Comparison of ENCODE assay signal across 19 cellular contexts in genomic region chr5:98913911-98914310, GRCh38. TPM values are rescaled to one million over a fixed set of nuclear protein-coding genes. Genes with fewer than 3 reads are reported as not detected.
A peak's percentile ranks its signal among the peaks of the same experiment; 100 is the strongest.
DNase-seq lines count a peak whose midpoint lies in the region; ATAC-seq and TF ChIP-seq lines count a peak whose summit lies in the region.
"Had no signal": no experiment of that assay in that cellular context is flagged by ENCODE, and none has a peak within 500 bp of the region (broad histone marks: within the 10 kb centered on the region; RNA-seq: fewer than 3 reads in every experiment).

No MANE protein-coding gene starts in this region.

- no peak for DNase-seq in CD14-positive monocyte (ENCODE audit: low spot score)
- DNase-seq in CD4-positive, alpha-beta T cell: no peak
- DNase-seq in T-cell: peak in 1 of 34 experiments; percentile 12
- no peak for DNase-seq in naive thymus-derived CD8-positive, alpha-beta T cell
- no peak for DNase-seq in stimulated activated CD8-positive, alpha-beta memory T cell treated with anti-CD3 and anti-CD28 coated beads, Interleukin-4, amount 100 ng/mL, for 48 hours
- DNase-seq in activated T-helper 1 cell treated with anti-CD3 and anti-CD28 coated beads, Interleukin-12 subunit alpha, Interleukin-12 subunit beta, Interleukin-2, Interleukin-4 antibody, amounts not matched to agents 30 ng/mL and 10 ng/mL and 1 ng/mL, durations not matched to agents 14 hours and 24 hours and 36 hours (ENCODE audit: low spot score): no peak
- DNase-seq in chondrocyte (ENCODE audit: low spot score): no peak
- DNase-seq in DMS153 (lab: John Stamatoyannopoulos, UW): no peak
- DNase-seq: activated CD4-positive, alpha-beta T cell treated with anti-CD3 and anti-CD28 coated beads, Interleukin-2, amount 10 ng/mL, durations not matched to agents 24 days and 14 days; anterior cingulate cortex; DMS79; GOT3; NCI-H146; Peyer's patch; sigmoid colon; upper lobe of left lung had no signal

- POLR2A ChIA-PET in CD4-positive, alpha-beta T cell (lab: Charles Lee): interaction anchor here (2.4 to 3.0 kb wide), 2 partner anchors 11 to 16 kb away, joined by 20 to 23 read pairs; no protein-coding TSS in a partner anchor
- POLR2A ChIA-PET in T-cell (lab: Charles Lee): interaction anchor here (0.6 to 3.0 kb wide), 8 partner anchors 8 to 124 kb away, joined by 3 to 27 read pairs (median 5); partner anchors contain the start of gene CHD1 (in 1 of the 2)
- POLR2A ChIA-PET in naive thymus-derived CD8-positive, alpha-beta T cell (lab: Charles Lee): interaction anchor here (0.6 to 2.6 kb wide), 2 partner anchors 10 to 15 kb away, joined by 3 to 15 read pairs; partner anchors contain the start of gene CHD1

- TF ChIP-seq CTCF in CD14-positive monocyte (IDR thresholded peaks at IDR 0.05) (no peak), chondrocyte (IDR thresholded peaks at IDR 0.05) (no peak)
- TF ChIP-seq CTCF in CD4-positive, alpha-beta T cell (IDR thresholded peaks at IDR 0.05): no peak

- no peaks in the 10 kb centered on the region for H3K9me3 Mint-ChIP-seq in CD14-positive monocyte
- no peaks in the 10 kb centered on the region for H3K9me3 Mint-ChIP-seq in CD4-positive, alpha-beta T cell
- no peaks in the 10 kb centered on the region for H3K9me3 Mint-ChIP-seq in T-cell
- H3K9me3 Mint-ChIP-seq in naive thymus-derived CD8-positive, alpha-beta T cell: no peaks in the 10 kb centered on the region
- H3K9me3 Mint-ChIP-seq in activated T-helper 1 cell treated with anti-CD3 and anti-CD28 coated beads, Interleukin-12 subunit alpha, Interleukin-12 subunit beta, Interleukin-2, Interleukin-4 antibody, amounts not matched to agents 30 ng/mL and 10 ng/mL and 1 ng/mL, durations not matched to agents 14 hours and 24 hours and 36 hours: no peaks in the 10 kb centered on the region
- no peaks in the 10 kb centered on the region for H3K9me3 Mint-ChIP-seq in chondrocyte (ENCODE audit: low read depth)
- H3K9me3 Mint-ChIP-seq: activated CD4-positive, alpha-beta T cell treated with anti-CD3 and anti-CD28 coated beads, Interleukin-2, amount 10 ng/mL, durations not matched to agents 24 days and 14 days; neural crest cell; T-helper 1 cell treated with Interleukin-12 subunit alpha and Interleukin-12 subunit beta and Interleukin-4 antibody, amounts not matched to agents 30 μg/mL and 1 μg/mL, for 36 hours had no signal

- ATAC-seq in CD4-positive, alpha-beta T cell (ENCODE audit: poor library complexity): peak; percentile 57
- ATAC-seq in T-cell (replicated peaks in 1 of 4): peak in 2 of 4 experiments; percentile 34 to 42
- ATAC-seq in naive thymus-derived CD8-positive, alpha-beta T cell: peak; percentile 42 to 64

- peak overlapping the region in 6 of 7 donors; percentile 5 to 80 (median 51) for H3K27ac Mint-ChIP-seq in CD14-positive monocyte
- H3K27ac Mint-ChIP-seq in CD4-positive, alpha-beta T cell: peak overlapping the region; percentile 19
- peak overlapping the region; percentile 29 to 45 for H3K27ac Mint-ChIP-seq in T-cell
- peak overlapping the region in 6 of 10 donors; percentile 7 to 80 (median 50) for H3K27ac Mint-ChIP-seq in naive thymus-derived CD8-positive, alpha-beta T cell
- H3K27ac Mint-ChIP-seq in activated T-helper 1 cell treated with anti-CD3 and anti-CD28 coated beads, Interleukin-12 subunit alpha, Interleukin-12 subunit beta, Interleukin-2, Interleukin-4 antibody, amounts not matched to agents 30 ng/mL and 10 ng/mL and 1 ng/mL, durations not matched to agents 14 hours and 24 hours and 36 hours: no peak overlapping the region
- H3K27ac Mint-ChIP-seq in chondrocyte (ENCODE audit: unreplicated experiment): no peak overlapping the region
- H3K27ac Mint-ChIP-seq: activated CD4-positive, alpha-beta T cell treated with anti-CD3 and anti-CD28 coated beads, Interleukin-2, amount 10 ng/mL, durations not matched to agents 24 days and 14 days; T-helper 1 cell treated with Interleukin-12 subunit alpha and Interleukin-12 subunit beta and Interleukin-4 antibody, amounts not matched to agents 30 μg/mL and 1 μg/mL, for 36 hours had no signal

- H3K9me3 ChIP-seq in CD4-positive, alpha-beta T cell (ENCODE audit: control insufficient read depth, low read length): no peaks in the 10 kb centered on the region
- H3K9me3 ChIP-seq: Peyer's patch, sigmoid colon, upper lobe of left lung had no signal

- H3K27me3 Mint-ChIP-seq in CD14-positive monocyte (ENCODE audit: low read depth in 3 of 3): no peaks in the 10 kb centered on the region
- no peaks in the 10 kb centered on the region for H3K27me3 Mint-ChIP-seq in CD4-positive, alpha-beta T cell
- no peaks in the 10 kb centered on the region for H3K27me3 Mint-ChIP-seq in T-cell
- no peaks in the 10 kb centered on the region for H3K27me3 Mint-ChIP-seq in naive thymus-derived CD8-positive, alpha-beta T cell
- no peaks in the 10 kb centered on the region for H3K27me3 Mint-ChIP-seq in activated T-helper 1 cell treated with anti-CD3 and anti-CD28 coated beads, Interleukin-12 subunit alpha, Interleukin-12 subunit beta, Interleukin-2, Interleukin-4 antibody, amounts not matched to agents 30 ng/mL and 10 ng/mL and 1 ng/mL, durations not matched to agents 14 hours and 24 hours and 36 hours (ENCODE audit: insufficient read depth)
- H3K27me3 Mint-ChIP-seq in chondrocyte (ENCODE audit: low read depth): no peaks in the 10 kb centered on the region
- H3K27me3 Mint-ChIP-seq: activated CD4-positive, alpha-beta T cell treated with anti-CD3 and anti-CD28 coated beads, Interleukin-2, amount 10 ng/mL, durations not matched to agents 24 days and 14 days had no signal

- H3K4me1 Mint-ChIP-seq in CD14-positive monocyte: peaks cover 57% of the 10 kb centered on the region
- H3K4me1 Mint-ChIP-seq in CD4-positive, alpha-beta T cell (ENCODE audit: low read depth): peaks cover 82% of the 10 kb centered on the region
- H3K4me1 Mint-ChIP-seq in T-cell: peaks cover 77 to 82% (median 78%) of the 10 kb centered on the region in 3 donors
- peaks cover 33 to 82% (median 74%) of the 10 kb centered on the region in 4 donors for H3K4me1 Mint-ChIP-seq in naive thymus-derived CD8-positive, alpha-beta T cell
- peaks cover 62% of the 10 kb centered on the region for H3K4me1 Mint-ChIP-seq in activated T-helper 1 cell treated with anti-CD3 and anti-CD28 coated beads, Interleukin-12 subunit alpha, Interleukin-12 subunit beta, Interleukin-2, Interleukin-4 antibody, amounts not matched to agents 30 ng/mL and 10 ng/mL and 1 ng/mL, durations not matched to agents 14 hours and 24 hours and 36 hours (ENCODE audit: low read depth)
- H3K4me1 Mint-ChIP-seq in chondrocyte (ENCODE audit: low read depth): peaks cover 25% of the 10 kb centered on the region

- CTCF ChIA-PET in CD4-positive, alpha-beta T cell (lab: Charles Lee): interaction anchor here (2.2 kb wide), 1 partner anchor 147 kb away, joined by 14 read pairs; no protein-coding TSS in a partner anchor
- CTCF ChIA-PET in T-cell (lab: Charles Lee): interaction anchor here (0.6 to 2.7 kb wide), 7 partner anchors 9 to 148 kb away, joined by 3 to 21 read pairs (median 5); partner anchors contain the start of gene CHD1 (in 1 of the 2)

- H3K36me3 Mint-ChIP-seq in CD14-positive monocyte: peaks cover 44 to 53% of the 10 kb centered on the region in 2 donors
- H3K36me3 Mint-ChIP-seq in CD4-positive, alpha-beta T cell (ENCODE audit: low read depth): peaks cover 78% of the 10 kb centered on the region
- peaks cover 42% of the 10 kb centered on the region for H3K36me3 Mint-ChIP-seq in T-cell
- peaks cover 5 to 72% (median 11%) of the 10 kb centered on the region in 3 donors for H3K36me3 Mint-ChIP-seq in naive thymus-derived CD8-positive, alpha-beta T cell
- H3K36me3 Mint-ChIP-seq in activated T-helper 1 cell treated with anti-CD3 and anti-CD28 coated beads, Interleukin-12 subunit alpha, Interleukin-12 subunit beta, Interleukin-2, Interleukin-4 antibody, amounts not matched to agents 30 ng/mL and 10 ng/mL and 1 ng/mL, durations not matched to agents 14 hours and 24 hours and 36 hours (ENCODE audit: low read depth): peaks cover 40% of the 10 kb centered on the region
- peaks cover 1% of the 10 kb centered on the region for H3K36me3 Mint-ChIP-seq in chondrocyte (ENCODE audit: low read depth)

- intact Hi-C loops in CD14-positive monocyte (cut with micrococcal nuclease): no loop called here
- intact Hi-C loops in CD4-positive, alpha-beta T cell (cut with DNase I, micrococcal nuclease): loop anchor here in 1 of 2 experiments (10.0 kb wide), 1 partner anchor 1631 kb away; no protein-coding TSS in a partner anchor
- intact Hi-C loops in activated T-helper 1 cell treated with anti-CD3 and anti-CD28 coated beads, Interleukin-12 subunit alpha, Interleukin-12 subunit beta, Interleukin-2, Interleukin-4 antibody, amounts not matched to agents 30 ng/mL and 10 ng/mL and 1 ng/mL, durations not matched to agents 14 hours and 24 hours and 36 hours (cut with micrococcal nuclease): no loop called here

- no peak overlapping the region for H3K27ac ChIP-seq in CD4-positive, alpha-beta T cell (ENCODE audit: low read depth, low read length)
- H3K27ac ChIP-seq: KMS-11, Peyer's patch, sigmoid colon, upper lobe of left lung had no signal

- no peak overlapping the region for H3K4me3 Mint-ChIP-seq in CD14-positive monocyte
- H3K4me3 Mint-ChIP-seq in CD4-positive, alpha-beta T cell: no peak overlapping the region
- no peak overlapping the region for H3K4me3 Mint-ChIP-seq in T-cell
- H3K4me3 Mint-ChIP-seq in naive thymus-derived CD8-positive, alpha-beta T cell: peak overlapping the region in 3 of 10 donors; percentile 8 to 31 (median 20)
- H3K4me3 Mint-ChIP-seq in activated T-helper 1 cell treated with anti-CD3 and anti-CD28 coated beads, Interleukin-12 subunit alpha, Interleukin-12 subunit beta, Interleukin-2, Interleukin-4 antibody, amounts not matched to agents 30 ng/mL and 10 ng/mL and 1 ng/mL, durations not matched to agents 14 hours and 24 hours and 36 hours: no peak overlapping the region
- H3K4me3 Mint-ChIP-seq in chondrocyte (ENCODE audit: unreplicated experiment): no peak overlapping the region
- H3K4me3 Mint-ChIP-seq: activated CD4-positive, alpha-beta T cell treated with anti-CD3 and anti-CD28 coated beads, Interleukin-2, amount 10 ng/mL, durations not matched to agents 24 days and 14 days; neural crest cell; T-helper 1 cell treated with Interleukin-12 subunit alpha and Interleukin-12 subunit beta and Interleukin-4 antibody, amounts not matched to agents 30 μg/mL and 1 μg/mL, for 36 hours had no signal

- H3K27me3 ChIP-seq in CD4-positive, alpha-beta T cell (ENCODE audit: control insufficient read depth, insufficient read depth, low read length): no peaks in the 10 kb centered on the region
- H3K27me3 ChIP-seq: Peyer's patch, sigmoid colon, upper lobe of left lung had no signal

RNA-seq across cellular contexts. Expression of gene CHD1, which starts 14.9 kb away (rescaled TPM):
- polyA plus RNA-seq in CD14-positive monocyte: 1 to 10 TPM; 3.1 to 6.7 TPM
- 100 to 1,000 TPM; 217 to 228 TPM for total RNA-seq in CD4-positive, alpha-beta T cell
- 100 to 1,000 TPM in 2 of 5 donors, 10 to 100 TPM in 3; 61.5 to 150 (median 64.9) TPM for total RNA-seq in T-cell
- 10 to 100 TPM; 89.2 to 97.5 TPM for total RNA-seq in naive thymus-derived CD8-positive, alpha-beta T cell
- polyA plus RNA-seq in naive thymus-derived CD8-positive, alpha-beta T cell: 1 to 10 TPM; 8.6 to 9.4 (median 9.0) TPM
- 83.0 and 83.3 TPM in 2 replicates for total RNA-seq in activated T-helper 1 cell treated with anti-CD3 and anti-CD28 coated beads, Interleukin-12 subunit alpha, Interleukin-12 subunit beta, Interleukin-2, Interleukin-4 antibody, amounts not matched to agents 30 ng/mL and 10 ng/mL and 1 ng/mL, durations not matched to agents 14 hours and 24 hours and 36 hours
- 24.5 to 27.0 TPM (median 24.6 TPM) in 3 replicates for total RNA-seq in chondrocyte

Comparison
In these comparisons a context has a peak if more than half of its experiments do, and no peak if none do; other contexts are left out.
1. H3K27ac Mint-ChIP-seq: peak in CD14-positive monocyte (6 of 7), CD4-positive, alpha-beta T cell (single experiment), T-cell (2 of 2) and naive thymus-derived CD8-positive, alpha-beta T cell (6 of 10); none in activated T-helper 1 cell treated with anti-CD3 and anti-CD28 coated beads, Interleukin-12 subunit alpha, Interleukin-12 subunit beta, Interleukin-2, Interleukin-4 antibody, amounts not matched to agents 30 ng/mL and 10 ng/mL and 1 ng/mL, durations not matched to agents 14 hours and 24 hours and 36 hours (single experiment) and chondrocyte (single experiment).